ENCODE assay signal across 11 cellular contexts in genomic region chr4:98522603-98523395, GRCh38.
DNase-seq lines count a peak whose midpoint lies in the region; ATAC-seq and TF ChIP-seq lines count a peak whose summit lies in the region.
"Had no signal": no experiment of that assay in that cellular context is flagged by ENCODE, and none has a peak within 500 bp of the region (broad histone marks: within the 10 kb centered on the region; RNA-seq: fewer than 3 reads in every experiment).

No MANE protein-coding gene starts in this region.

- H3K4me1 Mint-ChIP-seq in memory B cell: peaks cover 29% of the 10 kb centered on the region

- in situ Hi-C loops in brain microvascular endothelial cell (cut with HindIII; ENCODE audit: low pct_ligation_motif_present, low sequenced_read_pairs): no loop called here

- H3K36me3 ChIP-seq in brain microvascular endothelial cell (replicated peaks): no peaks in the 10 kb centered on the region
- H3K36me3 ChIP-seq: prostate gland had no signal

- H3K27me3 Mint-ChIP-seq in memory B cell: no peaks in the 10 kb centered on the region

- TF ChIP-seq CTCF in AG04449 (IDR thresholded peaks at IDR 0.05; ENCODE audit: insufficient read depth, low read length, missing control alignments): no peak
- TF ChIP-seq CTCF in brain microvascular endothelial cell (IDR thresholded peaks at IDR 0.05; ENCODE audit: low read depth, low read length, missing control alignments): no peak

- no peaks in the 10 kb centered on the region for H3K36me3 Mint-ChIP-seq in memory B cell

- H3K4me3 Mint-ChIP-seq in memory B cell: no peak overlapping the region

- no peaks in the 10 kb centered on the region for H3K9me3 Mint-ChIP-seq in memory B cell

- POLR2A ChIA-PET in AG04449 (lab: Yijun Ruan, JAX): no interaction called here

- H3K27me3 ChIP-seq in brain microvascular endothelial cell (replicated peaks): no peaks in the 10 kb centered on the region

- H3K4me3 ChIP-seq in AG04449 (ENCODE audit: low read depth, low read length): 0 out of 2 replicates have a peak overlapping the region, but pooled peaks have one; percentile 13
- H3K4me3 ChIP-seq in brain microvascular endothelial cell (ENCODE audit: low read depth, low read length): no peak overlapping the region
- H3K4me3 ChIP-seq: prostate gland had no signal

- ATAC-seq in memory B cell (ENCODE audit: low read depth) (no peak), HG03342 (IDR thresholded peaks at IDR 0.05; ENCODE audit: unreplicated experiment) (no peak), GM18519 (IDR thresholded peaks at IDR 0.05; ENCODE audit: low FRiP score, unreplicated experiment) (no peak)

- peak overlapping the region; percentile 52 for H3K27ac Mint-ChIP-seq in memory B cell

- peak; percentile 83 for DNase-seq in AG04449 (ENCODE audit: low read depth, low spot score)
- peak; percentile 86 for DNase-seq in HS-5 (ENCODE audit: low read depth)
- peak; percentile 92 for DNase-seq in brain microvascular endothelial cell
- DNase-seq in memory B cell (ENCODE audit: low spot score in 2 of 2): no peak
- no peak for DNase-seq in NCI-H1417 treated with DMSO at 0.1 percent for 48 hours (lab: John Stamatoyannopoulos, UW)
- no peak for DNase-seq in NOMO-1 treated with DMSO at 0.1 percent for 48 hours (lab: John Stamatoyannopoulos, UW; ENCODE audit: unreplicated experiment)
- DNase-seq: activated effector memory CD4-positive, alpha-beta T cell treated with Interleukin-2 at 50 U/mL for 16 hours; NCI-H1694 had no signal

- H3K27ac ChIP-seq in brain microvascular endothelial cell: peak overlapping the region; percentile 93
- H3K27ac ChIP-seq: prostate gland had no signal

- CTCF ChIA-PET in AG04449 (lab: Yijun Ruan, JAX): interaction anchor here (1.1 to 1.7 kb wide), 2 partner anchors 55 to 96 kb away, joined by 3 to 4 read pairs; no protein-coding TSS in a partner anchor

Comparison
In these comparisons a context has a peak if more than half of its experiments do, and no peak if none do; other contexts are left out.
1. DNase-seq: peak in AG04449 (single experiment), HS-5 (single experiment) and brain microvascular endothelial cell (single experiment); none in memory B cell (0 of 2), NCI-H1417 treated with DMSO at 0.1 percent for 48 hours (single experiment) and NOMO-1 treated with DMSO at 0.1 percent for 48 hours (single experiment).